Comparison of ENCODE assay signal across 1 cellular context in genomic region chr2:218883491-218884490, GRCh38.
TF ChIP-seq lines count a peak whose summit lies in the region.

No MANE protein-coding gene starts in this region.

TF ChIP-seq in SK-N-SH, 30 proteins besides CTCF, POLR2A, EP300 and RAD21 (continued from another document):
- TF ChIP-seq USF2 (IDR thresholded peaks at IDR 0.05; ENCODE audit: borderline replicate concordance, low read depth, low read length) (no peak), RCOR1 (IDR thresholded peaks at IDR 0.05; ENCODE audit: low read length) (no peak), NRF1 (IDR thresholded peaks at IDR 0.05; ENCODE audit: low read depth, low read length) (no peak)
